ENCODE assay signal across 24 cellular contexts in the genomic region with DNA sequence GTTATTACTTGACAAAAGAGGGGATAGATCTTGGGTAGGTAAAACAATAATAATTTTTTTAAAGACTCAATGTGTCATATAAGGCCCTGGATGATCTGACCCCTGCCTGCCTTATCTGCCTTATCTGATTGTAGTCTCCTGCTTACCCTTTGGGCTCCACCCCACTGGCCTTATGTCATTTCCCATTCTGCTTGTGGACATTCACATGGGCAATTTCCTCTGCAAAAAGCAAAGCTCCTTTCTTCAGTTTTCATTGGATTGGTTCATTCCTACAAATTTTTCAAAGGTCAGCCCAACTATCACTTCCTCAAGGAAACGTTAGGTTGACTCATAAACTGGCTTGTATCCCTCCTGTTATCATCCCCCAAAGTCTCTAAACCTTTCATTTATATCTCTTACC.
"Had no signal": no experiment of that assay in that cellular context is flagged by ENCODE, and none has a peak within 500 bp of the region (broad histone marks: within the 10 kb centered on the region; RNA-seq: fewer than 3 reads in every experiment).

No MANE protein-coding gene starts in this region.

- H3K4me2 ChIP-seq: neural progenitor cell had no signal

- H3K9ac ChIP-seq: neural progenitor cell had no signal

- DNase-seq: effector memory CD4-positive, alpha-beta T cell; esophagus squamous epithelium; foreskin melanocyte; glutamatergic neuron; heart right ventricle; hippocampal formation; left cardiac atrium; left ventricle myocardium inferior; lower lobe of right lung; mucosa of descending colon; naive B cell; nucleus accumbens; psoas muscle; right cardiac atrium; sigmoid colon; stimulated activated CD4-positive, alpha-beta T cell treated with anti-CD3 and anti-CD28 coated beads, Interleukin-2, amount 100 ng/mL, for 24 hours; stimulated activated CD4-positive, alpha-beta T cell treated with anti-CD3 and anti-CD28 coated beads, Interleukin-4, amount 100 ng/mL, for 24 hours; stimulated activated naive CD4-positive, alpha-beta T cell treated with Interleukin-2 at 50 U/mL for 16 hours; stomach; thyroid gland; trophoblast cell had no signal

- H3K4me3 ChIP-seq: esophagus squamous epithelium, heart right ventricle, left ventricle myocardium inferior, lower lobe of right lung, mucosa of descending colon, neural progenitor cell, psoas muscle, sigmoid colon, stomach, thyroid gland had no signal

- FAIRE-seq: colon, islet of Langerhans had no signal

- H3K9me3 ChIP-seq: esophagus squamous epithelium, heart right ventricle, left ventricle myocardium inferior, lower lobe of right lung, mucosa of descending colon, psoas muscle, sigmoid colon, stomach, thyroid gland had no signal

- H3K36me3 ChIP-seq: esophagus squamous epithelium, heart right ventricle, left ventricle myocardium inferior, lower lobe of right lung, neural progenitor cell, sigmoid colon, stomach, thyroid gland had no signal

- H2AFZ ChIP-seq: neural progenitor cell had no signal

- H3K27ac ChIP-seq: esophagus squamous epithelium, heart right ventricle, left ventricle myocardium inferior, lower lobe of right lung, neural progenitor cell, psoas muscle, sigmoid colon, stomach, thyroid gland had no signal

- H3K27me3 ChIP-seq: esophagus squamous epithelium, heart right ventricle, sigmoid colon, stomach, thyroid gland had no signal

- H3K4me1 ChIP-seq: esophagus squamous epithelium, lower lobe of right lung, neural progenitor cell, psoas muscle, sigmoid colon, stomach, thyroid gland had no signal
